ENCODE assay signal across 8 cellular contexts in genomic region chr1:25568834-25569598, GRCh38. TPM values are rescaled to one million over a fixed set of nuclear protein-coding genes. Genes with fewer than 3 reads are reported as not detected.
A peak's percentile ranks its signal among the peaks of the same experiment; 100 is the strongest.
DNase-seq lines count a peak whose midpoint lies in the region; ATAC-seq and TF ChIP-seq lines count a peak whose summit lies in the region.

No MANE protein-coding gene starts in this region.

- H3K4me1 ChIP-seq in heart left ventricle (peaks cover 4 to 57% (median 37%) of the 10 kb centered on the region in 12 donors), adrenal gland (replicated peaks in 1 of 2) (peaks cover 11 to 34% of the 10 kb centered on the region in 2 donors), aorta (ENCODE audit: control insufficient read depth in 1 of 2, insufficient read depth in 2 of 2, low read length in 2 of 2) (peaks cover 0 to 1% of the 10 kb centered on the region in 2 donors)

- ATAC-seq in heart left ventricle (peak in 3 of 4 donors; percentile 5 to 56 (median 23)), Right ventricle myocardium superior (ENCODE audit: poor library complexity) (no peak), aorta (ENCODE audit: low FRiP score) (peak; percentile 20), GM21717 (IDR thresholded peaks at IDR 0.05; ENCODE audit: unreplicated experiment) (no peak), GM19452 (IDR thresholded peaks at IDR 0.05; ENCODE audit: unreplicated experiment) (no peak)

- no peak for TF ChIP-seq CTCF in heart left ventricle (IDR thresholded peaks at IDR 0.05)
- TF ChIP-seq CTCF in adrenal gland (IDR thresholded peaks at IDR 0.05) = no peak

- DNase-seq in heart left ventricle = peak in 3 of 5 donors; percentile 65 to 70 (median 67)
- no peak for DNase-seq in Right ventricle myocardium superior
- peak in 6 of 7 donors; percentile 66 to 83 (median 76) for DNase-seq in adrenal gland
- peak in 1 of 2 donors; percentile 86 for DNase-seq in aorta
- no peak for DNase-seq in stimulated activated CD4-positive, alpha-beta T cell treated with anti-CD3 and anti-CD28 coated beads, Interleukin-4, amount 100 ng/mL, for 4 hours

- H3K27ac ChIP-seq in heart left ventricle (peak overlapping the region in 10 of 12 donors; percentile 43 to 83 (median 73)), adrenal gland (peak overlapping the region in 3 of 5 donors; percentile 2 to 79 (median 76)), layer of hippocampus (ENCODE audit: low read depth, low read length) (peak overlapping the region; percentile 99), aorta (ENCODE audit: low read depth in 1 of 2, low read length in 2 of 2) (peak overlapping the region in 1 of 2 donors; percentile 87)

- H3K4me3 ChIP-seq in heart left ventricle (no peak overlapping the region), adrenal gland (no peak overlapping the region), aorta (ENCODE audit: low read length in 2 of 2) (no peak overlapping the region)

- intact Hi-C loops in heart left ventricle (cut with DNase I) = no loop called here
- intact Hi-C loops in Right ventricle myocardium superior (cut with DNase I) = no loop called here
- intact Hi-C loops in adrenal gland (cut with DNase I) = no loop called here
- intact Hi-C loops in aorta (cut with DNase I) = no loop called here

- H3K9me3 ChIP-seq in heart left ventricle (no peaks in the 10 kb centered on the region), adrenal gland (replicated peaks in 1 of 3) (no peaks in the 10 kb centered on the region), aorta (ENCODE audit: control insufficient read depth, low read length) (no peaks in the 10 kb centered on the region)

- H3K27me3 ChIP-seq in heart left ventricle (no peaks in the 10 kb centered on the region), adrenal gland (no peaks in the 10 kb centered on the region), layer of hippocampus (ENCODE audit: control insufficient read depth, insufficient read depth, low read length) (no peaks in the 10 kb centered on the region), aorta (ENCODE audit: control insufficient read depth in 1 of 2, insufficient read depth in 2 of 2, low read length in 1 of 2) (no peaks in the 10 kb centered on the region)

- H3K36me3 ChIP-seq in heart left ventricle (peaks cover 0 to 20% (median 16%) of the 10 kb centered on the region in 9 donors), adrenal gland (replicated peaks in 1 of 2) (peaks cover 0 to 6% of the 10 kb centered on the region in 2 donors), aorta (ENCODE audit: control insufficient read depth in 1 of 2, insufficient read depth in 2 of 2, low read length in 1 of 2) (no peaks in the 10 kb centered on the region)

- WGBS in heart left ventricle, 4 donors = 81 to 86% (median 83%) methylated on average over 16 to 21 of the region's 21 CpGs
- 67 to 72% (median 71%) methylated on average over 14 to 21 of the region's 21 CpGs for WGBS in adrenal gland, 4 donors
- WGBS in aorta, 2 donors = 69 to 75% methylated on average over 21 of the region's 21 CpGs

- TF ChIP-seq POLR2A in heart left ventricle (IDR thresholded peaks at IDR 0.05) (no peak), adrenal gland (IDR thresholded peaks at IDR 0.05) (no peak)

RNA-seq across cellular contexts. Expression of gene LDLRAP1, which starts 25.6 kb away (rescaled TPM):
- total RNA-seq in heart left ventricle (10 to 100 TPM in 8 of 9 donors, 1 to 10 TPM in 1; 9.9 to 17.4 (median 13.3) TPM), Right ventricle myocardium superior (11.8 TPM), adrenal gland (10 to 100 TPM; 26.3 to 39.1 (median 29.0) TPM), aorta (10 to 100 TPM; 25.6 to 34.7 TPM)
- polyA plus RNA-seq in heart left ventricle (10 to 100 TPM in 1 of 2 donors, 1 to 10 TPM in 1; 9.0 to 15.4 TPM), adrenal gland (10 to 100 TPM; 19.0 to 25.6 (median 21.4) TPM), aorta (10 to 100 TPM; 17.5 to 33.9 TPM)

RNA-seq across cellular contexts. Expression of gene MAN1C1, which starts 47.6 kb away (rescaled TPM):
- 10 to 100 TPM; 10.5 to 25.7 (median 14.8) TPM for total RNA-seq in heart left ventricle
- polyA plus RNA-seq in heart left ventricle = 10 to 100 TPM in 1 of 2 donors, 1 to 10 TPM in 1; 7.7 to 10.9 TPM
- total RNA-seq in Right ventricle myocardium superior = 17.5 TPM
- 10 to 100 TPM; 23.7 to 58.7 (median 31.2) TPM for total RNA-seq in adrenal gland
- polyA plus RNA-seq in adrenal gland = 10 to 100 TPM in 2 of 3 donors, 1 to 10 TPM in 1; 8.3 to 14.1 (median 13.7) TPM
- 10 to 100 TPM; 13.5 to 32.2 TPM for total RNA-seq in aorta
- polyA plus RNA-seq in aorta = 10 to 100 TPM in 1 of 2 donors, 1 to 10 TPM in 1; 2.8 to 15.5 TPM

Comparison
In these comparisons a context has a peak if more than half of its experiments do, and no peak if none do; other contexts are left out.
1. ATAC-seq: peak in heart left ventricle (3 of 4) and aorta (single experiment); none in Right ventricle myocardium superior (single experiment), GM21717 (single experiment) and GM19452 (single experiment).
2. DNase-seq: peak in heart left ventricle (3 of 5) and adrenal gland (6 of 7); none in Right ventricle myocardium superior (single experiment) and stimulated activated CD4-positive, alpha-beta T cell treated with anti-CD3 and anti-CD28 coated beads, Interleukin-4, amount 100 ng/mL, for 4 hours (0 of 2).